1 cellular context compared by ENCODE assay signal in genomic region chrX:150360331-150360730, GRCh38.
TF ChIP-seq lines count a peak whose summit lies in the region.

No MANE protein-coding gene starts in this region.

TF ChIP-seq in GM23338, 12 proteins besides CTCF, POLR2A, EP300 and RAD21:
- TF ChIP-seq STAT1 (IDR thresholded peaks at IDR 0.05; ENCODE audit: unreplicated experiment) (no peak), ZNF462 (CRISPR knock-in tag; IDR thresholded peaks at IDR 0.05) (no peak), EZH2phosphoT487 (IDR thresholded peaks at IDR 0.05; ENCODE audit: unreplicated experiment) (no peak), JUNB (IDR thresholded peaks at IDR 0.05; ENCODE audit: unreplicated experiment) (no peak), ZNF331 (CRISPR knock-in tag; IDR thresholded peaks at IDR 0.05; ENCODE audit: low read depth) (no peak), NANOG (IDR thresholded peaks at IDR 0.05; ENCODE audit: borderline replicate concordance) (no peak), CREB1 (CRISPR knock-in tag; IDR thresholded peaks at IDR 0.05; ENCODE audit: low read depth) (no peak)
- TF ChIP-seq, protein P1, sequence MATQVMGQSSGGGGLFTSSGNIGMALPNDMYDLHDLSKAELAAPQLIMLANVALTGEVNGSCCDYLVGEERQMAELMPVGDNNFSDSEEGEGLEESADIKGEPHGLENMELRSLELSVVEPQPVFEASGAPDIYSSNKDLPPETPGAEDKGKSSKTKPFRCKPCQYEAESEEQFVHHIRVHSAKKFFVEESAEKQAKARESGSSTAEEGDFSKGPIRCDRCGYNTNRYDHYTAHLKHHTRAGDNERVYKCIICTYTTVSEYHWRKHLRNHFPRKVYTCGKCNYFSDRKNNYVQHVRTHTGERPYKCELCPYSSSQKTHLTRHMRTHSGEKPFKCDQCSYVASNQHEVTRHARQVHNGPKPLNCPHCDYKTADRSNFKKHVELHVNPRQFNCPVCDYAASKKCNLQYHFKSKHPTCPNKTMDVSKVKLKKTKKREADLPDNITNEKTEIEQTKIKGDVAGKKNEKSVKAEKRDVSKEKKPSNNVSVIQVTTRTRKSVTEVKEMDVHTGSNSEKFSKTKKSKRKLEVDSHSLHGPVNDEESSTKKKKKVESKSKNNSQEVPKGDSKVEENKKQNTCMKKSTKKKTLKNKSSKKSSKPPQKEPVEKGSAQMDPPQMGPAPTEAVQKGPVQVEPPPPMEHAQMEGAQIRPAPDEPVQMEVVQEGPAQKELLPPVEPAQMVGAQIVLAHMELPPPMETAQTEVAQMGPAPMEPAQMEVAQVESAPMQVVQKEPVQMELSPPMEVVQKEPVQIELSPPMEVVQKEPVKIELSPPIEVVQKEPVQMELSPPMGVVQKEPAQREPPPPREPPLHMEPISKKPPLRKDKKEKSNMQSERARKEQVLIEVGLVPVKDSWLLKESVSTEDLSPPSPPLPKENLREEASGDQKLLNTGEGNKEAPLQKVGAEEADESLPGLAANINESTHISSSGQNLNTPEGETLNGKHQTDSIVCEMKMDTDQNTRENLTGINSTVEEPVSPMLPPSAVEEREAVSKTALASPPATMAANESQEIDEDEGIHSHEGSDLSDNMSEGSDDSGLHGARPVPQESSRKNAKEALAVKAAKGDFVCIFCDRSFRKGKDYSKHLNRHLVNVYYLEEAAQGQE (IDR thresholded peaks at IDR 0.05; ENCODE audit: unreplicated experiment) = no peak
TF ChIP-seq in GM23338: peak in this region for 0.
